20 cellular contexts compared by ENCODE assay signal in the genomic region with DNA sequence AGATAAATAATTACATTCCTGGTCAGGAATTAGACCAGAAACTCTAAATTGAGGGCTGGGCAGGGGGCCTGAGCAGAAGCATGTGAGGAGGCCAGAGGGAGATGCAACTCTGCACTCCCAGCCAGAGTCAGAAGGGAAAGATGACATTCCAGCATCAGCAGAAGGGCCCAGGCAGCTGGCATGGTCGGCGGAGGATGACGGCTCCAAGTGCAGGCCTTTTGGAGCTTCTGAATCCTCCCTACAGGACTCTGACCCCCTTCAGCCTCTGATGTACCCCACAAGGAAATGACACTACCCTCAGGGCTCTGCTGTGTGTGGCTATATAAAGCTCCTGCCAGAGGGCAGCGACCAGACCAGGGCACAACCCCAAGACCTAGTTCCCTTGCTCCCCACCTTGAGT. TPM values are rescaled to one million over a fixed set of nuclear protein-coding genes. Genes with fewer than 3 reads are reported as not detected.
DNase-seq lines count a peak whose midpoint lies in the region; ATAC-seq lines count a peak whose summit lies in the region.
"Had no signal": no experiment of that assay in that cellular context is flagged by ENCODE, and none has a peak within 500 bp of the region (broad histone marks: within the 10 kb centered on the region; RNA-seq: fewer than 3 reads in every experiment).

No MANE protein-coding gene starts in this region.

- no peak overlapping the region for H3K27ac Mint-ChIP-seq in activated naive CD8-positive, alpha-beta T cell
- H3K27ac Mint-ChIP-seq in activated naive CD8-positive, alpha-beta T cell treated with anti-CD3 and anti-CD28 coated beads for 36 hours: no peak overlapping the region
- no peak overlapping the region for H3K27ac Mint-ChIP-seq in T-helper 17 cell
- peak overlapping the region in 5 of 6 donors; percentile 5 to 78 (median 63) for H3K27ac Mint-ChIP-seq in immature natural killer cell

- H3K9me3 ChIP-seq in T-helper 17 cell (ENCODE audit: control insufficient read depth, low read length, poor library complexity, severe bottlenecking): no peaks in the 10 kb centered on the region
- H3K9me3 ChIP-seq: esophagus squamous epithelium, prostate gland had no signal

- H3K36me3 Mint-ChIP-seq in activated naive CD8-positive, alpha-beta T cell: no peaks in the 10 kb centered on the region
- no peaks in the 10 kb centered on the region for H3K36me3 Mint-ChIP-seq in activated naive CD8-positive, alpha-beta T cell treated with anti-CD3 and anti-CD28 coated beads for 36 hours
- H3K36me3 Mint-ChIP-seq in T-helper 17 cell (ENCODE audit: low read depth) (peaks cover 2% of the 10 kb centered on the region), immature natural killer cell (no peaks in the 10 kb centered on the region)

- no peak for DNase-seq in activated naive CD8-positive, alpha-beta T cell treated with anti-CD3 and anti-CD28 coated beads for 36 hours
- DNase-seq in T-helper 17 cell: no peak
- no peak for DNase-seq in immature natural killer cell
- DNase-seq in putamen (ENCODE audit: low spot score): no peak
- no peak for DNase-seq in GDM1 (lab: John Stamatoyannopoulos, UW)
- DNase-seq: activated CD4-positive, CD25-positive, alpha-beta regulatory T cell; activated CD8-positive, alpha-beta memory T cell treated with anti-CD3 and anti-CD28 coated beads for 24 hours; effector CD8-positive, alpha-beta T cell; esophagus squamous epithelium; left ventricle myocardium superior; NCI-H1436 treated with DMSO at 0.1 percent for 48 hours; stimulated activated CD4-positive, alpha-beta T cell treated with anti-CD3 and anti-CD28 coated beads, Interleukin-4, amount 100 ng/mL, for 1 hour had no signal

- H3K27me3 Mint-ChIP-seq in activated naive CD8-positive, alpha-beta T cell: peaks cover 16% of the 10 kb centered on the region
- H3K27me3 Mint-ChIP-seq in activated naive CD8-positive, alpha-beta T cell treated with anti-CD3 and anti-CD28 coated beads for 36 hours: peaks cover 55% of the 10 kb centered on the region
- peaks cover 37% of the 10 kb centered on the region for H3K27me3 Mint-ChIP-seq in T-helper 17 cell
- H3K27me3 Mint-ChIP-seq in immature natural killer cell (ENCODE audit: low read depth in 3 of 3): peaks cover 7 to 17% (median 9%) of the 10 kb centered on the region in 3 donors

- ATAC-seq in T-helper 17 cell: no peak
- ATAC-seq in HG02840 (IDR thresholded peaks at IDR 0.05; ENCODE audit: low FRiP score, unreplicated experiment): no peak
- ATAC-seq: HepG2, left ventricle myocardium superior, Right ventricle myocardium inferior had no signal

- H3K4me1 Mint-ChIP-seq in activated naive CD8-positive, alpha-beta T cell (ENCODE audit: low read depth): peaks cover 9% of the 10 kb centered on the region
- peaks cover 3% of the 10 kb centered on the region for H3K4me1 Mint-ChIP-seq in activated naive CD8-positive, alpha-beta T cell treated with anti-CD3 and anti-CD28 coated beads for 36 hours
- H3K4me1 Mint-ChIP-seq in T-helper 17 cell (peaks cover 8% of the 10 kb centered on the region), immature natural killer cell (peaks cover 0 to 47% of the 10 kb centered on the region in 2 donors)

- peak overlapping the region; percentile 5 for H3K4me3 Mint-ChIP-seq in activated naive CD8-positive, alpha-beta T cell
- no peak overlapping the region for H3K4me3 Mint-ChIP-seq in activated naive CD8-positive, alpha-beta T cell treated with anti-CD3 and anti-CD28 coated beads for 36 hours
- H3K4me3 Mint-ChIP-seq in T-helper 17 cell: peak overlapping the region; percentile 80
- peak overlapping the region; percentile 84 to 95 (median 90) for H3K4me3 Mint-ChIP-seq in immature natural killer cell

- no peaks in the 10 kb centered on the region for H3K9me3 Mint-ChIP-seq in activated naive CD8-positive, alpha-beta T cell (ENCODE audit: low read depth)
- H3K9me3 Mint-ChIP-seq in activated naive CD8-positive, alpha-beta T cell treated with anti-CD3 and anti-CD28 coated beads for 36 hours: no peaks in the 10 kb centered on the region
- H3K9me3 Mint-ChIP-seq in immature natural killer cell: no peaks in the 10 kb centered on the region

RNA-seq across cellular contexts. Expression of a gene that starts 1.9 kb away (rescaled TPM):
- not detected for total RNA-seq in activated naive CD8-positive, alpha-beta T cell treated with anti-CD3 and anti-CD28 coated beads for 36 hours
- under 1 TPM in 1 of 2 donors, not detected in 1; 0.20 TPM for total RNA-seq in T-helper 17 cell
- 1 to 10 TPM in 1 of 3 donors, under 1 TPM in 2; 0.67 to 1.8 (median 0.87) TPM for polyA plus RNA-seq in immature natural killer cell
- total RNA-seq: cardiac septum, glomerular endothelial cell, HepG2, left ventricle myocardium superior, M059J, Right ventricle myocardium inferior had no signal
- polyA plus RNA-seq: HepG2 had no signal

Comparison
In these comparisons a context has a peak if more than half of its experiments do, and no peak if none do; other contexts are left out.
1. H3K27ac Mint-ChIP-seq: peak in immature natural killer cell (5 of 6); none in activated naive CD8-positive, alpha-beta T cell (single experiment), activated naive CD8-positive, alpha-beta T cell treated with anti-CD3 and anti-CD28 coated beads for 36 hours (single experiment) and T-helper 17 cell (single experiment).